In genomic region chr11:122724520-122724919, GRCh38 we compare ENCODE assay signal across 12 cellular contexts.
DNase-seq lines count a peak whose midpoint lies in the region; ATAC-seq, FAIRE-seq and TF ChIP-seq lines count a peak whose summit lies in the region.
"Had no signal": no experiment of that assay in that cellular context is flagged by ENCODE, and none has a peak within 500 bp of the region (broad histone marks: within the 10 kb centered on the region; RNA-seq: fewer than 3 reads in every experiment).

No MANE protein-coding gene starts in this region.

- H3K9me1 ChIP-seq in endothelial cell of umbilical vein (replicated peaks; ENCODE audit: control insufficient read depth, extremely low read depth, insufficient read depth, low read length): no peaks in the 10 kb centered on the region

- no peaks in the 10 kb centered on the region for H3K9me3 ChIP-seq in CD8-positive, alpha-beta memory T cell (ENCODE audit: low read length)
- no peaks in the 10 kb centered on the region for H3K9me3 ChIP-seq in endothelial cell of umbilical vein (replicated peaks; ENCODE audit: control insufficient read depth, insufficient read depth, low read length)
- H3K9me3 ChIP-seq in gastroesophageal sphincter: no peaks in the 10 kb centered on the region

- POLR2A ChIA-PET in CD8-positive, alpha-beta memory T cell (lab: Charles Lee): no interaction called here
- POLR2A ChIA-PET in endothelial cell of umbilical vein (lab: Charles Lee): interaction anchor here (0.7 kb wide), 1 partner anchor 57 kb away, joined by 3 read pairs; no protein-coding TSS in a partner anchor

- H3K4me2 ChIP-seq in endothelial cell of umbilical vein (ENCODE audit: insufficient read depth, low read length): no peak overlapping the region

- no peak for TF ChIP-seq CTCF in endothelial cell of umbilical vein (IDR thresholded peaks at IDR 0.05; ENCODE audit: extremely low read depth in 1 of 2, insufficient read depth in 1 of 2, low read depth in 1 of 2, low read length in 2 of 2)
- no peak for TF ChIP-seq CTCF in osteocyte (IDR thresholded peaks at IDR 0.05)
- no peak for TF ChIP-seq CTCF in gastroesophageal sphincter (IDR thresholded peaks at IDR 0.05)

- peak overlapping the region in 1 of 7 donors; percentile 16 for H3K4me3 Mint-ChIP-seq in CD8-positive, alpha-beta memory T cell
- no peak overlapping the region for H3K4me3 Mint-ChIP-seq in osteocyte (ENCODE audit: unreplicated experiment)

- H3K9me3 Mint-ChIP-seq in CD8-positive, alpha-beta memory T cell: no peaks in the 10 kb centered on the region
- H3K9me3 Mint-ChIP-seq in osteocyte (ENCODE audit: unreplicated experiment): no peaks in the 10 kb centered on the region
- H3K9me3 Mint-ChIP-seq: IgD-negative memory B cell had no signal

- peak overlapping the region in 5 of 8 donors; percentile 8 to 81 (median 35) for H3K27ac Mint-ChIP-seq in CD8-positive, alpha-beta memory T cell
- peak overlapping the region; percentile 59 for H3K27ac Mint-ChIP-seq in osteocyte (ENCODE audit: unreplicated experiment)
- H3K27ac Mint-ChIP-seq: IgD-negative memory B cell had no signal

- H3K27me3 ChIP-seq in CD8-positive, alpha-beta memory T cell (ENCODE audit: insufficient read depth, low read length, poor library complexity, severe bottlenecking): no peaks in the 10 kb centered on the region
- no peaks in the 10 kb centered on the region for H3K27me3 ChIP-seq in endothelial cell of umbilical vein (ENCODE audit: control insufficient read depth in 2 of 2, insufficient read depth in 2 of 2, low read length in 2 of 2)
- H3K27me3 ChIP-seq in gastroesophageal sphincter: peaks cover 7% of the 10 kb centered on the region

- H3K27ac ChIP-seq in CD8-positive, alpha-beta memory T cell (ENCODE audit: low read depth, low read length): no peak overlapping the region
- H3K27ac ChIP-seq in endothelial cell of umbilical vein (ENCODE audit: insufficient read depth, low read depth, low read length): peak overlapping the region; percentile 31
- H3K27ac ChIP-seq in gastroesophageal sphincter: no peak overlapping the region

- 76 to 94% methylated on average over 5 to 6 of the region's 6 CpGs for WGBS in gastroesophageal sphincter (ENCODE audit: low coverage in 1 of 2), 2 donors

- DNase-seq in CD8-positive, alpha-beta memory T cell: no peak
- DNase-seq in endothelial cell of umbilical vein (ENCODE audit: low read depth, low spot score) (peak; percentile 39), osteocyte (ENCODE audit: extremely low spot score, unreplicated experiment) (no peak), frontal cortex (ENCODE audit: low spot score in 2 of 2) (no peak), NOMO-1 (lab: John Stamatoyannopoulos, UW; ENCODE audit: unreplicated experiment in 2 of 2) (no peak)
- DNase-seq: cortex of kidney, NCI-H1436, NCI-H526 treated with DMSO at 0.1 percent for 48 hours, SHP77 treated with DMSO at 0.1 percent for 48 hours had no signal

- no peak overlapping the region for H3K4me3 ChIP-seq in CD8-positive, alpha-beta memory T cell (ENCODE audit: low read length)
- H3K4me3 ChIP-seq in endothelial cell of umbilical vein (replicated peaks in 1 of 3; ENCODE audit: insufficient read depth in 1 of 3, low read depth in 1 of 3, low read length in 3 of 3) (no peak overlapping the region), gastroesophageal sphincter (no peak overlapping the region)

- dilution Hi-C loops in endothelial cell of umbilical vein (cut with MboI; ENCODE audit: extremely low pct_ligation_motif_present, low sequenced_read_pairs): no loop called here

- CTCF ChIA-PET in CD8-positive, alpha-beta memory T cell (lab: Charles Lee): interaction anchor here (1.0 kb wide), 1 partner anchor 30 kb away, joined by 3 read pairs; no protein-coding TSS in a partner anchor
- CTCF ChIA-PET in endothelial cell of umbilical vein (lab: Charles Lee): interaction anchor here (3.8 kb wide), 1 partner anchor 13 kb away, joined by 29 read pairs; no protein-coding TSS in a partner anchor

- H3K36me3 ChIP-seq in CD8-positive, alpha-beta memory T cell (ENCODE audit: insufficient read depth, low read length): no peaks in the 10 kb centered on the region
- no peaks in the 10 kb centered on the region for H3K36me3 ChIP-seq in endothelial cell of umbilical vein (ENCODE audit: control insufficient read depth in 2 of 2, extremely low read depth in 1 of 2, insufficient read depth in 2 of 2, low read length in 2 of 2)
- no peaks in the 10 kb centered on the region for H3K36me3 ChIP-seq in gastroesophageal sphincter

- peaks cover 9% of the 10 kb centered on the region for H3K79me2 ChIP-seq in endothelial cell of umbilical vein (ENCODE audit: control insufficient read depth, insufficient read depth, low read length)

- peaks cover 70% of the 10 kb centered on the region for H3K4me1 ChIP-seq in CD8-positive, alpha-beta memory T cell (ENCODE audit: insufficient read depth, low read length)
- H3K4me1 ChIP-seq in endothelial cell of umbilical vein (ENCODE audit: control insufficient read depth, extremely low read depth, insufficient read depth, low read length): peaks cover 39% of the 10 kb centered on the region
- H3K4me1 ChIP-seq in gastroesophageal sphincter: peaks cover 0 to 2% (median 0%) of the 10 kb centered on the region in 3 donors

- no peak overlapping the region for H3K9ac ChIP-seq in endothelial cell of umbilical vein (replicated peaks; ENCODE audit: extremely low read depth, insufficient read depth, low read length)

- H2AFZ ChIP-seq in endothelial cell of umbilical vein (ENCODE audit: low read depth, low read length): no peak overlapping the region

- intact Hi-C loops in endothelial cell of umbilical vein (cut with micrococcal nuclease): loop anchor here (1.0 to 5.0 kb wide), 3 partner anchors 9 to 338 kb away; partner anchors contain the start of gene HSPA8

- no peak for ATAC-seq in gastroesophageal sphincter

- no peaks in the 10 kb centered on the region for H4K20me1 ChIP-seq in endothelial cell of umbilical vein (replicated peaks; ENCODE audit: control insufficient read depth, extremely low read depth, insufficient read depth, low read length)

- no peaks in the 10 kb centered on the region for H3K27me3 Mint-ChIP-seq in CD8-positive, alpha-beta memory T cell
- no peaks in the 10 kb centered on the region for H3K27me3 Mint-ChIP-seq in osteocyte (ENCODE audit: unreplicated experiment)

- peaks cover 70 to 84% (median 81%) of the 10 kb centered on the region in 3 donors for H3K4me1 Mint-ChIP-seq in CD8-positive, alpha-beta memory T cell
- H3K4me1 Mint-ChIP-seq in osteocyte (ENCODE audit: unreplicated experiment): peaks cover 66% of the 10 kb centered on the region

- H3K36me3 Mint-ChIP-seq in CD8-positive, alpha-beta memory T cell: peaks cover 0 to 2% (median 0%) of the 10 kb centered on the region in 3 donors
- H3K36me3 Mint-ChIP-seq in osteocyte (ENCODE audit: unreplicated experiment): no peaks in the 10 kb centered on the region
- H3K36me3 Mint-ChIP-seq: IgD-negative memory B cell had no signal

- TF ChIP-seq EP300 in gastroesophageal sphincter (IDR thresholded peaks at IDR 0.05): no peak

- no TSS peak for BruUV-seq in endothelial cell of umbilical vein (replicated peaks; lab: Mats Ljungman, UMichigan)

- no peak for TF ChIP-seq POLR2A in endothelial cell of umbilical vein (IDR thresholded peaks at IDR 0.05; ENCODE audit: low read depth, low read length)
- TF ChIP-seq POLR2A in gastroesophageal sphincter (IDR thresholded peaks at IDR 0.05): no peak

- FAIRE-seq in endothelial cell of umbilical vein (lab: Jason Lieb, UNC) (peak; percentile 78), frontal cortex (lab: Jason Lieb, UNC) (no peak)

TF ChIP-seq in PFSK-1, 5 proteins besides CTCF, POLR2A, EP300 and RAD21 (continues in another document):
- no peak for TF ChIP-seq POLR2AphosphoS5 (IDR thresholded peaks at IDR 0.05; ENCODE audit: low read depth, low read length)

TF ChIP-seq in endothelial cell of umbilical vein, 7 proteins besides CTCF, POLR2A, EP300 and RAD21:
- TF ChIP-seq MAX (IDR thresholded peaks at IDR 0.05; ENCODE audit: insufficient read depth, insufficient read length) (no peak), JUN (IDR thresholded peaks at IDR 0.05; ENCODE audit: borderline replicate concordance, insufficient read depth, insufficient read length, low read depth) (no peak), EZH2 (IDR thresholded peaks at IDR 0.05; ENCODE audit: borderline replicate concordance, low read depth, low read length, severe bottlenecking) (no peak), POLR2AphosphoS5 (IDR thresholded peaks at IDR 0.05; ENCODE audit: insufficient read depth, low read depth, low read length) (no peak), MYC (IDR thresholded peaks at IDR 0.05; ENCODE audit: low read depth, low read length) (no peak), GATA2 (IDR thresholded peaks at IDR 0.05; ENCODE audit: insufficient read depth, insufficient read length, low read depth, low read length) (no peak), FOS (IDR thresholded peaks at IDR 0.05; ENCODE audit: borderline replicate concordance, insufficient read depth, low read length) (no peak)
